14 cellular contexts compared by ENCODE assay signal in genomic region chr13:102863590-102863989, GRCh38.
"Had no signal": no experiment of that assay in that cellular context is flagged by ENCODE, and none has a peak within 500 bp of the region (broad histone marks: within the 10 kb centered on the region; RNA-seq: fewer than 3 reads in every experiment).

No MANE protein-coding gene starts in this region.

- DNase-seq: activated CD4-positive, alpha-beta T cell treated with anti-CD3 and anti-CD28 coated beads, Interleukin-2, amount 10 ng/mL, durations not matched to agents 7 days and 5 days; activated CD8-positive, alpha-beta T cell treated with anti-CD3 and anti-CD28 coated beads, Interleukin-2, amount 10 ng/mL, durations not matched to agents 7 days and 5 days; activated effector memory CD4-positive, alpha-beta T cell treated with anti-CD3 and anti-CD28 coated beads, Interleukin-2, amount 50 U/mL, for 16 hours; activated T-cell treated with anti-CD3 and anti-CD28 coated beads, Interleukin-2, amount 50 U/mL, for 4 hours; effector memory CD8-positive, alpha-beta T cell; left lung; stimulated activated naive B cell treated with anti-CD40 and anti-IgM and Interleukin-4, amounts not matched to agents 10 μg/mL and 1 μg/mL and 100 μg/mL, for 72 hours; T-helper 1 cell; upper lobe of left lung had no signal

- H3K27me3 ChIP-seq: left lung, upper lobe of left lung had no signal

- H3K9me3 Mint-ChIP-seq: activated CD4-positive, alpha-beta T cell treated with anti-CD3 and anti-CD28 coated beads, Interleukin-2, amount 10 ng/mL, durations not matched to agents 7 days and 5 days; activated naive CD4-positive, alpha-beta T cell treated with anti-CD3 and anti-CD28 coated beads, Interleukin-2, amount 50 U/mL, for 24 hours; activated T-cell treated with anti-CD3 and anti-CD28 coated beads, Interleukin-2, amount 50 U/mL, for 4 hours; effector memory CD8-positive, alpha-beta T cell; memory B cell; neural crest cell; stimulated activated naive B cell treated with anti-CD40 and anti-IgM and Interleukin-4, amounts not matched to agents 10 μg/mL and 1 μg/mL and 100 μg/mL, for 72 hours had no signal

- H3K9me3 ChIP-seq: left lung, thoracic aorta, upper lobe of left lung had no signal

- H3K4me1 Mint-ChIP-seq: neural crest cell had no signal

- H3K27ac ChIP-seq: left lung, thoracic aorta, upper lobe of left lung had no signal

- H3K4me3 Mint-ChIP-seq: activated CD4-positive, alpha-beta T cell treated with anti-CD3 and anti-CD28 coated beads, Interleukin-2, amount 10 ng/mL, durations not matched to agents 7 days and 5 days; activated CD8-positive, alpha-beta T cell treated with anti-CD3 and anti-CD28 coated beads, Interleukin-2, amount 10 ng/mL, durations not matched to agents 7 days and 5 days; activated naive CD4-positive, alpha-beta T cell treated with anti-CD3 and anti-CD28 coated beads, Interleukin-2, amount 50 U/mL, for 24 hours; activated T-cell treated with anti-CD3 and anti-CD28 coated beads, Interleukin-2, amount 50 U/mL, for 4 hours; memory B cell; neural crest cell; stimulated activated naive B cell treated with anti-CD40 and anti-IgM and Interleukin-4, amounts not matched to agents 10 μg/mL and 1 μg/mL and 100 μg/mL, for 72 hours had no signal

- H3K27me3 Mint-ChIP-seq: activated CD4-positive, alpha-beta T cell treated with anti-CD3 and anti-CD28 coated beads, Interleukin-2, amount 10 ng/mL, durations not matched to agents 7 days and 5 days; activated naive CD4-positive, alpha-beta T cell treated with anti-CD3 and anti-CD28 coated beads, Interleukin-2, amount 50 U/mL, for 24 hours; effector memory CD8-positive, alpha-beta T cell; memory B cell; stimulated activated naive B cell treated with anti-CD40 and anti-IgM and Interleukin-4, amounts not matched to agents 10 μg/mL and 1 μg/mL and 100 μg/mL, for 72 hours had no signal

- H3K27ac Mint-ChIP-seq: activated CD4-positive, alpha-beta T cell treated with anti-CD3 and anti-CD28 coated beads, Interleukin-2, amount 10 ng/mL, durations not matched to agents 7 days and 5 days; activated CD8-positive, alpha-beta T cell treated with anti-CD3 and anti-CD28 coated beads, Interleukin-2, amount 10 ng/mL, durations not matched to agents 7 days and 5 days; activated naive CD4-positive, alpha-beta T cell treated with anti-CD3 and anti-CD28 coated beads, Interleukin-2, amount 50 U/mL, for 24 hours had no signal

- H3K4me3 ChIP-seq: left lung, thoracic aorta, upper lobe of left lung had no signal

- ATAC-seq: activated CD4-positive, CD25-positive, alpha-beta regulatory T cell treated with anti-CD3 and anti-CD28 coated beads, Interleukin-2, amount 50 U/mL, for 24 hours; activated CD8-positive, alpha-beta T cell treated with anti-CD3 and anti-CD28 coated beads, Interleukin-2, amount 10 ng/mL, durations not matched to agents 7 days and 5 days; activated T-cell treated with anti-CD3 and anti-CD28 coated beads, Interleukin-2, amount 50 U/mL, for 4 hours; effector memory CD8-positive, alpha-beta T cell; left lung; stimulated activated naive B cell treated with anti-CD40 and anti-IgM and Interleukin-4, amounts not matched to agents 10 μg/mL and 1 μg/mL and 100 μg/mL, for 72 hours had no signal
